Comparison of ENCODE assay signal across 8 cellular contexts in the genomic region with DNA sequence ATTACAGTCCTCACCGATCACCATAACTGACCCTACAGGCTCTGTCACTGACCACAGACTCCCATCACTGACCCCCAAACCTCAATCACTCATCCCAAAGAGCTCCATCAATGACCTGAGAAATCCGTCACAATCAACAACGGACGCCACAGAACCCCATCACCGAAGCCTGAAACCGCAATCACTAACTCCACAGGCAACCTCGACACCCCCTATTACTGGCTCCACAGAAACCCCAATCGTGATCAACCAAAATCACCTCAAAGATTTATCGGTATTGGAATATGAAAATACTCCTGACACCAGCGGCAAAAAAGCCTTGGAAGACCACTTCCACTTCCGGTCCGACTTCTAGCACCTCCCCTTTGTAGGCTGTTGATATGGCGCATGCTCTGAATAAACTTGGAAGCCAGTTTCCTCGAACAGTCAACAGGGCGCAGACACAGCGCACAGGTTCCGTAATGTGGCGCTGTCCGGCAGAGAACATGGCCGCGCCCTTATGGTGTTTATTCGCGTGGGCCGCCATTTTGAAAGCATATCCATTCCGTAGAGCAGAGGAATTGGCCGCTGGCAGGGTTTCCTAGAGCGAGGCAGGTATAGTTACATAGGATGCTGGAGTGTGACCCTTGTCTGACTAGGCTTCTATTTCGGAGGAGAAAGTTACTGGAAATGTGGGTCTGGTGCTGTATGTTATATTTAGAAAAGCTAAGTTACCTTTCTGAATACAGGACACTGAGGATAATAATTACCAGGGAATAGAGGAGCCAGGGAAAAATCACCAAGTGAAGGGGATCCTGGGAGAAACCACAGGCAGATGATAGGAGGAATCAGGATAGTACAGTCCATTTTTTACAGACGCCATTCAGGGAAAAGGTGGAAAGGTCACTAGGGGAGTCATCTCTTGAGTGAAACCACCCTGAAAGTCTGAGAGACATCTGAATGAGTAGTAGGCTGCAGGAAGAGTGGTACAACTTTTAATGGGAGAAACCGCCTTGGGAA. TPM values are rescaled to one million over a fixed set of nuclear protein-coding genes. Genes with fewer than 3 reads are reported as not detected.
DNase-seq lines count a peak whose midpoint lies in the region; ATAC-seq and TF ChIP-seq lines count a peak whose summit lies in the region.

Gene ZNF585A (minus strand): TSS at position 328 of the 999 bp plus-strand sequence. CDS start 2,785 bp downstream, outside the sequence.

- POLR2A ChIA-PET in SK-N-SH (lab: Yijun Ruan, JAX): interaction anchor here (1.0 kb wide), 1 partner anchor 95 kb away, joined by 5 read pairs; the partner anchor contains the start of gene ZNF420
- POLR2A ChIA-PET in activated naive CD8-positive, alpha-beta T cell treated with anti-CD3 and anti-CD28 coated beads, Interleukin-2, amount 10 ng/mL, durations not matched to agents 7 days and 5 days (lab: Charles Lee): interaction anchor here (0.6 to 2.1 kb wide), 3 partner anchors 45 to 485 kb away, joined by 4 to 7 read pairs (median 5); partner anchors contain the start of genes ZNF383 and ZNF420

- peaks cover 32% of the 10 kb centered on the region for H3K36me3 Mint-ChIP-seq in HFFc6 (ENCODE audit: low read depth)
- H3K36me3 Mint-ChIP-seq in activated naive CD8-positive, alpha-beta T cell treated with anti-CD3 and anti-CD28 coated beads, Interleukin-2, amount 10 ng/mL, durations not matched to agents 7 days and 5 days: peaks cover 29% of the 10 kb centered on the region

- H3K4me3 Mint-ChIP-seq in HFFc6: no peak within 1 kb of the TSS
- no peak within 1 kb of the TSS for H3K4me3 Mint-ChIP-seq in activated naive CD8-positive, alpha-beta T cell treated with anti-CD3 and anti-CD28 coated beads, Interleukin-2, amount 10 ng/mL, durations not matched to agents 7 days and 5 days

- DNase-seq in HFFc6 (peak; percentile 97), NB4 (ENCODE audit: low read depth) (peak; percentile 93), SK-N-SH (peak; percentile 81), head of caudate nucleus (peak; percentile 86 to 98 (median 95)), omental fat pad (ENCODE audit: low spot score) (peak; percentile 61), testis (peak; percentile 98)
- peak; percentile 79 for DNase-seq in activated naive CD8-positive, alpha-beta T cell treated with anti-CD3 and anti-CD28 coated beads, Interleukin-2, amount 10 ng/mL, durations not matched to agents 7 days and 5 days

- H3K4me1 ChIP-seq in SK-N-SH (ENCODE audit: control insufficient read depth in 1 of 2, insufficient read depth in 2 of 2, low read depth in 1 of 2, low read length in 1 of 2) (no peaks in the 10 kb centered on the region), testis (no peaks in the 10 kb centered on the region)

- H3K4me1 Mint-ChIP-seq in HFFc6 (ENCODE audit: low read depth): no peaks in the 10 kb centered on the region
- no peaks in the 10 kb centered on the region for H3K4me1 Mint-ChIP-seq in activated naive CD8-positive, alpha-beta T cell treated with anti-CD3 and anti-CD28 coated beads, Interleukin-2, amount 10 ng/mL, durations not matched to agents 7 days and 5 days

- H3K36me3 ChIP-seq in SK-N-SH (replicated peaks in 1 of 2; ENCODE audit: control insufficient read depth in 1 of 2, insufficient read depth in 2 of 2, low read length in 1 of 2): peaks cover 25 to 33% of the 10 kb centered on the region in 2 experiments
- H3K36me3 ChIP-seq in testis (ENCODE audit: low read depth, missing control alignments): no peaks in the 10 kb centered on the region

- peak; percentile 100 for ATAC-seq in activated naive CD8-positive, alpha-beta T cell treated with anti-CD3 and anti-CD28 coated beads, Interleukin-2, amount 10 ng/mL, durations not matched to agents 7 days and 5 days (ENCODE audit: low read depth)
- ATAC-seq in omental fat pad (ENCODE audit: low FRiP score): peak; percentile 100

- TF ChIP-seq CTCF in HFFc6 (IDR thresholded peaks at IDR 0.05) (peak; percentile 59), NB4 (IDR thresholded peaks at IDR 0.05; ENCODE audit: low read depth, low read length) (no peak), SK-N-SH (IDR thresholded peaks at IDR 0.05) (no peak), omental fat pad (IDR thresholded peaks at IDR 0.05) (no peak), testis (IDR thresholded peaks at IDR 0.05) (peak in 2 of 3 experiments; percentile 16 to 17)

- no peak for TF ChIP-seq EP300 in SK-N-SH (IDR thresholded peaks at IDR 0.05; ENCODE audit: borderline replicate concordance in 1 of 2, low read depth in 1 of 2, low read length in 1 of 2)

- peak within 1 kb of the TSS; percentile 69 for H3K9ac ChIP-seq in SK-N-SH

- H3K4me2 ChIP-seq in SK-N-SH: peak within 1 kb of the TSS; percentile 77

- no peaks in the 10 kb centered on the region for H4K20me1 ChIP-seq in SK-N-SH (ENCODE audit: insufficient read depth)

- no peaks in the 10 kb centered on the region; the same call in 1 of the 2 replicates for H3K27me3 Mint-ChIP-seq in HFFc6 (ENCODE audit: insufficient read depth)
- H3K27me3 Mint-ChIP-seq in activated naive CD8-positive, alpha-beta T cell treated with anti-CD3 and anti-CD28 coated beads, Interleukin-2, amount 10 ng/mL, durations not matched to agents 7 days and 5 days: no peaks in the 10 kb centered on the region

- H3F3A ChIP-seq in SK-N-SH (replicated peaks; ENCODE audit: insufficient read depth): peaks cover 6% of the 10 kb centered on the region

- 5% methylated on average over 30 of the region's 30 CpGs for WGBS in SK-N-SH (ENCODE audit: low lambda C conversion rate)
- 3% methylated on average over 30 of the region's 30 CpGs for WGBS in testis, 2 donors

- intact Hi-C loops in head of caudate nucleus (cut with DNase I): loop anchor here (2.0 kb wide), 1 partner anchor 38 kb away; the partner anchor contains the start of gene ZNF585B
- intact Hi-C loops in testis (cut with DNase I; ENCODE audit: low total_unique reads): no loop called here

- H3K4me3 ChIP-seq in GM08714 (ENCODE audit: low read length) (peak within 1 kb of the TSS; percentile 98), NB4 (ENCODE audit: low read depth, low read length) (peak within 1 kb of the TSS; percentile 96), SK-N-SH (ENCODE audit: low read depth in 2 of 2, low read length in 1 of 2) (peak within 1 kb of the TSS; percentile 71 to 91), testis (peak within 1 kb of the TSS; percentile 68 to 74)

- CTCF ChIA-PET in SK-N-SH (lab: Yijun Ruan, JAX): interaction anchor here (0.9 kb wide), 1 partner anchor 14 kb away, joined by 4 read pairs; no protein-coding TSS in a partner anchor

- H3K27ac Mint-ChIP-seq in HFFc6: no peak within 1 kb of the TSS
- H3K27ac Mint-ChIP-seq in activated naive CD8-positive, alpha-beta T cell treated with anti-CD3 and anti-CD28 coated beads, Interleukin-2, amount 10 ng/mL, durations not matched to agents 7 days and 5 days: no peak within 1 kb of the TSS

- H3K9me2 ChIP-seq in SK-N-SH: no peaks in the 10 kb centered on the region

- TF ChIP-seq POLR2A in NB4 (IDR thresholded peaks at IDR 0.05; ENCODE audit: extremely low read depth, insufficient read length) (peak; percentile 42), testis (IDR thresholded peaks at IDR 0.05) (no peak)

- peak within 1 kb of the TSS; percentile 39 to 43; a peak in 3 of 4 replicates for H3K27ac ChIP-seq in SK-N-SH (ENCODE audit: low read depth in 2 of 2, low read length in 1 of 2)
- H3K27ac ChIP-seq in testis: peak within 1 kb of the TSS; percentile 6 to 85

- H3K27me3 ChIP-seq in SK-N-SH (ENCODE audit: insufficient read depth): no peaks in the 10 kb centered on the region
- no peaks in the 10 kb centered on the region for H3K27me3 ChIP-seq in testis

- TF ChIP-seq RAD21 in SK-N-SH (IDR thresholded peaks at IDR 0.05; ENCODE audit: low read length): no peak

- peaks cover 40% of the 10 kb centered on the region for H3K9me3 Mint-ChIP-seq in HFFc6
- peaks cover 16% of the 10 kb centered on the region for H3K9me3 Mint-ChIP-seq in activated naive CD8-positive, alpha-beta T cell treated with anti-CD3 and anti-CD28 coated beads, Interleukin-2, amount 10 ng/mL, durations not matched to agents 7 days and 5 days

- peaks cover 6% of the 10 kb centered on the region; the same call in 1 of the 2 replicates for H3K9me3 ChIP-seq in SK-N-SH
- H3K9me3 ChIP-seq in testis: no peaks in the 10 kb centered on the region

- peaks cover 16% of the 10 kb centered on the region for H3K79me2 ChIP-seq in SK-N-SH (ENCODE audit: insufficient read depth)

- peak within 1 kb of the TSS; percentile 97 for H2AFZ ChIP-seq in SK-N-SH (ENCODE audit: low read depth)

RNA-seq across cellular contexts. Expression of gene ZNF585A, which starts in this region (rescaled TPM):
- total RNA-seq in HFFc6 (2021; fragmentation: NEBNext Ultra II Directional; extraction: Animal tissue kit (Norgen Biotek cat#: 25700)): 10 to 100 TPM in 3 of 6 experiments, 1 to 10 TPM in 3; 9.0 to 12.8 (median 10.1) TPM
- polyA plus RNA-seq in SK-N-SH (2012; rRNA removed): 9.8 and 13.0 TPM in 2 replicates
- 15.2 and 18.6 TPM in 2 replicates for polyA plus RNA-seq in SK-N-SH (2012; cell fraction: cytosol; rRNA removed)
- 7.2 and 9.6 TPM in 2 replicates for polyA plus RNA-seq in SK-N-SH (2012; cell fraction: nucleus; rRNA removed)
- 10 to 100 TPM; 13.8 to 19.9 TPM for total RNA-seq in activated naive CD8-positive, alpha-beta T cell treated with anti-CD3 and anti-CD28 coated beads, Interleukin-2, amount 10 ng/mL, durations not matched to agents 7 days and 5 days
- total RNA-seq in omental fat pad: 10 to 100 TPM in 1 of 4 donors, 1 to 10 TPM in 3; 3.8 to 12.8 (median 7.4) TPM
- total RNA-seq in testis: 10 to 100 TPM; 10.0 to 19.4 TPM
- polyA plus RNA-seq in testis (ENCODE audit: insufficient read depth, low read depth, low replicate concordance): 20.3 TPM

Comparison
In these comparisons a context has a peak if more than half of its experiments do, and no peak if none do; other contexts are left out.
1. Peak in every context shown above with its lines: DNase-seq, ATAC-seq, H3K4me3 ChIP-seq and H3K27ac ChIP-seq.
2. CTCF ChIP-seq: peak in HFFc6 (single experiment) and testis (2 of 3); none in NB4 (single experiment), SK-N-SH (single experiment) and omental fat pad (0 of 3).